19 cellular contexts compared by ENCODE assay signal in the genomic region with DNA sequence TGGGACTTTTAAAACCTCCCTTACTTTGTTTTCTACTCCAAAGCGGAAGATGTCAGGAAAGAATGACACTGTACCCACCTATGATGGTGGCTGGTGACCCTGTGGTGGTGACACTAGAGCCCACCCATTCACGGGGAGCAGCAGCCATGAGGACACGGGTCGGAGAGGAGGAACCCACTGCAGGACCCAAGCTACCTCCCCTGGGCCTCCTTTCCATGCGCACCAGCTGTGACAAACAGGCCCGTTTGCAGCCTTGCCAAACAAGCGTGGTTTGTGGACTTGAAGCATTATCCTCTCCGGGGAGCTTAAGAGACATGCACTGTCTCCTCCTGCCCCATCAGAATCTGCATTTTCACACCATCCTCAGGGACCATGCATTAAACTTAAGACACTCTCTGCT.
A peak's percentile ranks its signal among the peaks of the same experiment; 100 is the strongest.
DNase-seq lines count a peak whose midpoint lies in the region; ATAC-seq, FAIRE-seq and TF ChIP-seq lines count a peak whose summit lies in the region.
"Had no signal": no experiment of that assay in that cellular context is flagged by ENCODE, and none has a peak within 500 bp of the region (broad histone marks: within the 10 kb centered on the region; RNA-seq: fewer than 3 reads in every experiment).

No MANE protein-coding gene starts in this region.

- peak overlapping the region; percentile 47 for H3K27ac Mint-ChIP-seq in Caco-2 (ENCODE audit: unreplicated experiment)
- H3K27ac Mint-ChIP-seq: CD4-positive, alpha-beta T cell; CD8-positive, alpha-beta memory T cell had no signal

- DNase-seq in Caco-2 (no peak), myocyte (ENCODE audit: low read depth) (peak; percentile 41), sciatic nerve (ENCODE audit: low spot score) (peak; percentile 46), tibial artery (peak; percentile 18 to 64), Right ventricle myocardium superior (no peak), NCI-H2081 treated with DMSO at 0.1 percent for 48 hours (lab: John Stamatoyannopoulos, UW) (no peak), small intestine (no peak)
- DNase-seq: CD4-positive, alpha-beta T cell; CD8-positive, alpha-beta memory T cell; DMS79; EL; GDM1; GOT3; HCEC 1CT had no signal

- no peaks in the 10 kb centered on the region for H3K9me3 Mint-ChIP-seq in Caco-2 (ENCODE audit: unreplicated experiment)
- H3K9me3 Mint-ChIP-seq: CD4-positive, alpha-beta T cell had no signal

- peaks cover 67% of the 10 kb centered on the region for H3K36me3 Mint-ChIP-seq in Caco-2 (ENCODE audit: insufficient read depth, unreplicated experiment)
- H3K36me3 Mint-ChIP-seq: CD8-positive, alpha-beta memory T cell had no signal

- POLR2A ChIA-PET in Caco-2 (lab: Charles Lee), result no interaction called here

- ATAC-seq in sciatic nerve, result no peak
- ATAC-seq in GM19452 (IDR thresholded peaks at IDR 0.05; ENCODE audit: unreplicated experiment), result no peak
- no peak for ATAC-seq in Right ventricle myocardium superior (ENCODE audit: poor library complexity)
- ATAC-seq: GM12878 had no signal

- H3K4me1 Mint-ChIP-seq in Caco-2 (ENCODE audit: low read depth, unreplicated experiment), result peaks cover 27% of the 10 kb centered on the region
- H3K4me1 Mint-ChIP-seq: CD14-positive monocyte; CD8-positive, alpha-beta memory T cell had no signal

- no peak for FAIRE-seq in small intestine (lab: Jason Lieb, UNC)
- FAIRE-seq: GM12878, GM18507, H54 had no signal

- H3K36me3 ChIP-seq in Caco-2 (ENCODE audit: control insufficient read depth, insufficient read depth, low read length), result peaks cover 3% of the 10 kb centered on the region
- peaks cover 25 to 28% (median 27%) of the 10 kb centered on the region in 3 donors for H3K36me3 ChIP-seq in tibial artery
- H3K36me3 ChIP-seq in small intestine (ENCODE audit: control insufficient read depth in 2 of 2, insufficient read depth in 2 of 2, low read length in 2 of 2), result peaks cover 0 to 4% of the 10 kb centered on the region in 2 donors

- no peaks in the 10 kb centered on the region for H3K27me3 Mint-ChIP-seq in Caco-2 (ENCODE audit: insufficient read depth, unreplicated experiment)
- H3K27me3 Mint-ChIP-seq: CD4-positive, alpha-beta T cell had no signal

- CTCF ChIA-PET in Caco-2 (lab: Charles Lee), result interaction anchor here (0.7 kb wide), 1 partner anchor 95 kb away, joined by 3 read pairs; no protein-coding TSS in a partner anchor

- H3K4me1 ChIP-seq in Caco-2, result no peaks in the 10 kb centered on the region; the same call in 1 of the 2 replicates
- H3K4me1 ChIP-seq in tibial artery, result peaks cover 0 to 61% (median 30%) of the 10 kb centered on the region in 4 donors
- H3K4me1 ChIP-seq in small intestine (ENCODE audit: control insufficient read depth in 2 of 2, insufficient read depth in 1 of 2, low read depth in 1 of 2, low read length in 1 of 2), result no peaks in the 10 kb centered on the region

- intact Hi-C loops in Caco-2 (cut with micrococcal nuclease; ENCODE audit: unreplicated experiment), result no loop called here
- intact Hi-C loops in sciatic nerve (cut with DNase I), result no loop called here
- intact Hi-C loops in tibial artery (cut with DNase I; ENCODE audit: low total_unique reads), result no loop called here
- intact Hi-C loops in Right ventricle myocardium superior (cut with DNase I), result no loop called here

- no TSS peak for BruUV-seq in Caco-2 (replicated peaks; lab: Mats Ljungman, UMichigan)

- WGBS in small intestine, 3 donors, result 51 to 74% (median 61%) methylated on average over 8 of the region's 8 CpGs

- H3K4me3 Mint-ChIP-seq in Caco-2 (ENCODE audit: unreplicated experiment), result no peak overlapping the region
- H3K4me3 Mint-ChIP-seq: CD14-positive monocyte; CD4-positive, alpha-beta T cell; CD8-positive, alpha-beta memory T cell had no signal

- H3K4me3 ChIP-seq in Caco-2 (ENCODE audit: low read depth, low read length) (no peak overlapping the region), tibial artery (no peak overlapping the region), small intestine (ENCODE audit: low read depth in 1 of 2, low read length in 2 of 2) (no peak overlapping the region)
- H3K4me3 ChIP-seq: GM12878 had no signal

- H3K27ac ChIP-seq in tibial artery (peak overlapping the region; percentile 3 to 53), small intestine (ENCODE audit: low read depth in 1 of 2, low read length in 1 of 2) (no peak overlapping the region)

- H3K9me3 ChIP-seq in Caco-2, result no peaks in the 10 kb centered on the region
- H3K9me3 ChIP-seq in tibial artery, result no peaks in the 10 kb centered on the region
- H3K9me3 ChIP-seq in small intestine (ENCODE audit: control insufficient read depth, low read depth), result no peaks in the 10 kb centered on the region

- TF ChIP-seq CTCF in Caco-2 (IDR thresholded peaks at IDR 0.05; ENCODE audit: insufficient read depth in 1 of 2, low read depth in 1 of 2, low read length in 1 of 2, severe bottlenecking in 1 of 2, unreplicated experiment in 1 of 2), result no peak
- no peak for TF ChIP-seq CTCF in tibial artery (IDR thresholded peaks at IDR 0.05)

- H3K27me3 ChIP-seq in Caco-2 (replicated peaks; ENCODE audit: control insufficient read depth, insufficient read depth, low read length), result no peaks in the 10 kb centered on the region
- no peaks in the 10 kb centered on the region for H3K27me3 ChIP-seq in tibial artery
- no peaks in the 10 kb centered on the region for H3K27me3 ChIP-seq in small intestine (ENCODE audit: control insufficient read depth in 2 of 2, insufficient read depth in 2 of 2, low read length in 2 of 2)

Comparison
In these comparisons a context has a peak if more than half of its experiments do, and no peak if none do; other contexts are left out.
1. DNase-seq: peak in myocyte (single experiment), sciatic nerve (single experiment) and tibial artery (2 of 2); none in Caco-2 (0 of 2), Right ventricle myocardium superior (single experiment), NCI-H2081 treated with DMSO at 0.1 percent for 48 hours (single experiment) and small intestine (single experiment).
2. H3K27ac ChIP-seq: peak in tibial artery (2 of 2); none in small intestine (0 of 2).